ENCODE assay signal across 19 cellular contexts in the genomic region with DNA sequence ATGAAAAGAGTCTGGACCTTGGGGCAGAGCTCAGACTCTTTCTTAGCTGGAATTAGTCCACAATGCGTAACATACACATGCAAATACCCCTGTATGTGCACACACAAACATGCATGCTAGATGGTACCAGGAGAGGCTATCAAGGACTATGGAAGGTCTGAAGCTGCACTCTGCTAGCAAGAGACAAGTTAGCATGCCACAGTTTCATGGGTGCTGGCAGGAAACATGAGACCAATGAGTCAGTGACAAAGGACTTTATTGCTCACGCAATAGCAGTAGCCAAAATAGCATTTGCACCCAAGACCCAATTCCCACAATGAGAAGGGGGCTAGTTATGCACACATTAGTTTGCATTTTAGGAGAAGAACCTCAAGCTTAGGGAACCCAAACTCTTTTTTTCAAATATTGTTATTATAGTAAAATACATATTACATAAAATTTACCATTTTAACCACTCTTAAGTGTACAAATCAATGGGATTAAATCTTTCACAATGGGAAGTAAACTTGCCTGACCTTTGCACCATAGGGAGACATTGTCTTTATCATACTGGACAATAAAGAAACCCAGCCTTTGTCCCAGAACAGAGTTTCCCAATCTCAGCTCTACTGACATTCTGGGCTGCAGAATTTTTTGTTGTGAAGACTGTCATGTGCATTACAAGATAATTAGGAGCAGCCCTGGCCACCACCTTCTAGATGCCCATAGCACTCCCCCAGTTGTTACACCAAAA.
"Had no signal": no experiment of that assay in that cellular context is flagged by ENCODE, and none has a peak within 500 bp of the region (broad histone marks: within the 10 kb centered on the region; RNA-seq: fewer than 3 reads in every experiment).

No MANE protein-coding gene starts in this region.

- H3K9me3 ChIP-seq: esophagus muscularis mucosa, heart left ventricle, left lung, psoas muscle, tibial artery had no signal

- H3K9me3 Mint-ChIP-seq: activated naive CD4-positive, alpha-beta T cell treated with anti-CD3 and anti-CD28 coated beads, Interleukin-2, amount 10 ng/mL, durations not matched to agents 7 days and 5 days; naive thymus-derived CD8-positive, alpha-beta T cell; stimulated activated effector memory CD8-positive, alpha-beta T cell treated with anti-CD3 and anti-CD28 coated beads, Interleukin-12 subunit alpha, Interleukin-12 subunit beta, amount 100 ng/mL, for 72 hours; stimulated activated naive CD8-positive, alpha-beta T cell treated with anti-CD3 and anti-CD28 coated beads, Interleukin-15, amount 100 ng/mL, for 72 hours; T-cell; T-helper 2 cell treated with Interferon-gamma antibody and Interleukin-4, amounts not matched to agents 5 μg/mL and 100 μg/mL, for 36 hours had no signal

- DNase-seq: activated CD4-positive, alpha-beta T cell treated with anti-CD3 and anti-CD28 coated beads, Interleukin-2, amount 50 U/mL, for 4 hours; activated naive CD4-positive, alpha-beta T cell treated with anti-CD3 and anti-CD28 coated beads, Interleukin-2, amount 10 ng/mL, durations not matched to agents 7 days and 5 days; activated T-cell treated with anti-CD3 and anti-CD28 coated beads, Interleukin-2, amount 50 U/mL, for 48 hours; amygdala; cerebellar nuclear complex; heart left ventricle; left lung; naive thymus-derived CD8-positive, alpha-beta T cell; psoas muscle; right cardiac atrium; stimulated activated CD4-positive, alpha-beta T cell treated with anti-CD3 and anti-CD28 coated beads, Interleukin-1b, Interleukin-23, amount 100 ng/mL, for 48 hours; stimulated activated naive CD8-positive, alpha-beta T cell treated with anti-CD3 and anti-CD28 coated beads, Interleukin-15, amount 100 ng/mL, for 72 hours; T-cell; tibial artery had no signal

- ATAC-seq: heart left ventricle; left lung; naive thymus-derived CD8-positive, alpha-beta T cell; psoas muscle; right cardiac atrium; stimulated activated effector memory CD8-positive, alpha-beta T cell treated with anti-CD3 and anti-CD28 coated beads, Interleukin-12 subunit alpha, Interleukin-12 subunit beta, amount 100 ng/mL, for 72 hours; stimulated activated naive CD8-positive, alpha-beta T cell treated with anti-CD3 and anti-CD28 coated beads, Interleukin-15, amount 100 ng/mL, for 72 hours; T-cell had no signal

- H3K27ac ChIP-seq: coronary artery, esophagus muscularis mucosa, heart left ventricle, left lung, psoas muscle, skin epidermis, tibial artery had no signal

- H3K36me3 ChIP-seq: esophagus muscularis mucosa, heart left ventricle, left lung, tibial artery had no signal

- H3K4me3 ChIP-seq: coronary artery, esophagus muscularis mucosa, heart left ventricle, left lung, psoas muscle, skin epidermis, tibial artery had no signal

- H3K4me1 Mint-ChIP-seq: activated naive CD4-positive, alpha-beta T cell treated with anti-CD3 and anti-CD28 coated beads, Interleukin-2, amount 10 ng/mL, durations not matched to agents 7 days and 5 days; naive thymus-derived CD8-positive, alpha-beta T cell; stimulated activated effector memory CD8-positive, alpha-beta T cell treated with anti-CD3 and anti-CD28 coated beads, Interleukin-12 subunit alpha, Interleukin-12 subunit beta, amount 100 ng/mL, for 72 hours; stimulated activated naive CD8-positive, alpha-beta T cell treated with anti-CD3 and anti-CD28 coated beads, Interleukin-15, amount 100 ng/mL, for 72 hours; T-cell had no signal

- H3K4me3 Mint-ChIP-seq: activated naive CD4-positive, alpha-beta T cell treated with anti-CD3 and anti-CD28 coated beads, Interleukin-2, amount 10 ng/mL, durations not matched to agents 7 days and 5 days; naive thymus-derived CD8-positive, alpha-beta T cell; stimulated activated effector memory CD8-positive, alpha-beta T cell treated with anti-CD3 and anti-CD28 coated beads, Interleukin-12 subunit alpha, Interleukin-12 subunit beta, amount 100 ng/mL, for 72 hours; stimulated activated naive CD8-positive, alpha-beta T cell treated with anti-CD3 and anti-CD28 coated beads, Interleukin-15, amount 100 ng/mL, for 72 hours; T-cell; T-helper 2 cell treated with Interferon-gamma antibody and Interleukin-4, amounts not matched to agents 5 μg/mL and 100 μg/mL, for 36 hours had no signal

- H3K27ac Mint-ChIP-seq: activated naive CD4-positive, alpha-beta T cell treated with anti-CD3 and anti-CD28 coated beads, Interleukin-2, amount 10 ng/mL, durations not matched to agents 7 days and 5 days; naive thymus-derived CD8-positive, alpha-beta T cell; stimulated activated effector memory CD8-positive, alpha-beta T cell treated with anti-CD3 and anti-CD28 coated beads, Interleukin-12 subunit alpha, Interleukin-12 subunit beta, amount 100 ng/mL, for 72 hours; stimulated activated naive CD8-positive, alpha-beta T cell treated with anti-CD3 and anti-CD28 coated beads, Interleukin-15, amount 100 ng/mL, for 72 hours; T-cell; T-helper 2 cell treated with Interferon-gamma antibody and Interleukin-4, amounts not matched to agents 5 μg/mL and 100 μg/mL, for 36 hours had no signal

- H3K4me1 ChIP-seq: esophagus muscularis mucosa, heart left ventricle, left lung, psoas muscle, tibial artery had no signal

- H3K36me3 Mint-ChIP-seq: activated naive CD4-positive, alpha-beta T cell treated with anti-CD3 and anti-CD28 coated beads, Interleukin-2, amount 10 ng/mL, durations not matched to agents 7 days and 5 days; stimulated activated effector memory CD8-positive, alpha-beta T cell treated with anti-CD3 and anti-CD28 coated beads, Interleukin-12 subunit alpha, Interleukin-12 subunit beta, amount 100 ng/mL, for 72 hours; T-cell had no signal

- H3K27me3 ChIP-seq: esophagus muscularis mucosa, left lung had no signal
